Comparison of ENCODE assay signal across 24 cellular contexts in the genomic region with DNA sequence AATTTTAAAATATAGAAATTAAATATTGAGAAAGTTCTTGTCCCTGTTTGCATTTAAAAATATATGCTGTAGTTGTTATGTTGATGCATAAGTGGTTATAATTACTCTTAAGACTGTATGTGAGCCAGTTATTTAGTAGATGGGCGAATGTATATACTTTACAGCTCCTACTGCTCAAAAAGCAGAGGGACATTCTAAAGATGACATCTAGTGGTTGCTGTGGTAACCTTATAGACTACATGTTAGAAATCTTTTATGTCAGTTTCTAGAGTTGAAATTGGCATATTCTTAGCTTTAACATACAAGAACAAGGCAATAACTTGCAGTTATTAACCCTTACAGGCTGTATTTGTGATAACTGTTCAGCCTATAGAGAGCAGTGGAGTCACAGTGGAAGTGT.
DNase-seq lines count a peak whose midpoint lies in the region; ATAC-seq and TF ChIP-seq lines count a peak whose summit lies in the region.
"Had no signal": no experiment of that assay in that cellular context is flagged by ENCODE, and none has a peak within 500 bp of the region (broad histone marks: within the 10 kb centered on the region; RNA-seq: fewer than 3 reads in every experiment).

No MANE protein-coding gene starts in this region.

- H3K27ac Mint-ChIP-seq in activated T-helper 17 cell treated with anti-CD3 and anti-CD28 coated beads, Interleukin-2, amount 50 U/mL, for 72 hours, result no peak overlapping the region
- H3K27ac Mint-ChIP-seq: activated B cell treated with CpG ODN at 0.5 μM for 24 hours; activated naive CD8-positive, alpha-beta T cell treated with anti-CD3 and anti-CD28 coated beads, Interleukin-2, amount 50 U/mL, for 24 hours; stimulated activated memory B cell treated with anti-CD40 and anti-IgM and Interleukin-4, amounts not matched to agents 10 μg/mL and 1 μg/mL and 100 μg/mL, for 72 hours; T-helper 17 cell had no signal

- H3K4me1 ChIP-seq in adipocyte (ENCODE audit: control insufficient read depth, insufficient read depth, low read length) (peaks cover 4% of the 10 kb centered on the region), smooth muscle cell (ENCODE audit: low read depth) (peaks cover 44% of the 10 kb centered on the region), HAP-1 (peaks cover 4% of the 10 kb centered on the region)
- H3K4me1 ChIP-seq: left lung, tibial artery had no signal

- H4K20me1 ChIP-seq in smooth muscle cell (ENCODE audit: low read depth), result no peaks in the 10 kb centered on the region

- peaks cover 5% of the 10 kb centered on the region for H3F3A ChIP-seq in smooth muscle cell (ENCODE audit: low read depth)

- H3K36me3 Mint-ChIP-seq in activated T-helper 17 cell treated with anti-CD3 and anti-CD28 coated beads, Interleukin-2, amount 50 U/mL, for 72 hours (ENCODE audit: low read depth), result no peaks in the 10 kb centered on the region
- H3K36me3 Mint-ChIP-seq: stimulated activated memory B cell treated with anti-CD40 and anti-IgM and Interleukin-4, amounts not matched to agents 10 μg/mL and 1 μg/mL and 100 μg/mL, for 72 hours had no signal

- H3K4me3 ChIP-seq in adipocyte (ENCODE audit: low read length) (no peak overlapping the region), smooth muscle cell (no peak overlapping the region), HAP-1 (no peak overlapping the region)
- H3K4me3 ChIP-seq: cardiac muscle cell, left lung, MG63, mucosa of descending colon, tibial artery had no signal

- H3K27me3 ChIP-seq in adipocyte (replicated peaks; ENCODE audit: control insufficient read depth, insufficient read depth, low read length) (no peaks in the 10 kb centered on the region), smooth muscle cell (ENCODE audit: low read depth) (no peaks in the 10 kb centered on the region), HAP-1 (ENCODE audit: low read depth) (no peaks in the 10 kb centered on the region)
- H3K27me3 ChIP-seq: cardiac muscle cell, left lung, tibial artery had no signal

- in situ Hi-C loops in HAP-1 (cut with MboI; ENCODE audit: low sequenced_read_pairs), result no loop called here

- WGBS in smooth muscle cell (ENCODE audit: low lambda C conversion rate), result 81% methylated on average over 1 of the region's 1 CpG

- H3K79me2 ChIP-seq in smooth muscle cell (ENCODE audit: low read depth), result no peaks in the 10 kb centered on the region

- H3K4me2 ChIP-seq in smooth muscle cell, result peak overlapping the region; percentile 60

- peaks cover 3% of the 10 kb centered on the region for H3K9me3 Mint-ChIP-seq in activated T-helper 17 cell treated with anti-CD3 and anti-CD28 coated beads, Interleukin-2, amount 50 U/mL, for 72 hours

- H3K9ac ChIP-seq in adipocyte (ENCODE audit: low read length) (no peak overlapping the region), smooth muscle cell (ENCODE audit: low read depth) (no peak overlapping the region)

- H2AFZ ChIP-seq in smooth muscle cell (ENCODE audit: low read depth), result no peak overlapping the region

- TF ChIP-seq CTCF in smooth muscle cell (IDR thresholded peaks at IDR 0.05; ENCODE audit: borderline replicate concordance, insufficient read depth, poor library complexity, severe bottlenecking), result no peak

- H3K36me3 ChIP-seq in adipocyte (ENCODE audit: control insufficient read depth, insufficient read depth, low read length, severe bottlenecking) (no peaks in the 10 kb centered on the region), smooth muscle cell (ENCODE audit: low read depth) (no peaks in the 10 kb centered on the region), HAP-1 (replicated peaks) (no peaks in the 10 kb centered on the region)
- H3K36me3 ChIP-seq: cardiac muscle cell, left lung, MG63, tibial artery had no signal

- peak overlapping the region; percentile 91 for H3K27ac ChIP-seq in smooth muscle cell (ENCODE audit: low read depth)
- H3K27ac ChIP-seq: cardiac muscle cell, left lung, tibial artery had no signal

- peaks cover 7% of the 10 kb centered on the region for H3K27me3 Mint-ChIP-seq in activated T-helper 17 cell treated with anti-CD3 and anti-CD28 coated beads, Interleukin-2, amount 50 U/mL, for 72 hours
- H3K27me3 Mint-ChIP-seq: activated B cell treated with CpG ODN at 0.5 μM for 24 hours; stimulated activated memory B cell treated with anti-CD40 and anti-IgM and Interleukin-4, amounts not matched to agents 10 μg/mL and 1 μg/mL and 100 μg/mL, for 72 hours; T-helper 17 cell had no signal

- no peak overlapping the region for H3K4me3 Mint-ChIP-seq in activated T-helper 17 cell treated with anti-CD3 and anti-CD28 coated beads, Interleukin-2, amount 50 U/mL, for 72 hours
- H3K4me3 Mint-ChIP-seq: activated B cell treated with CpG ODN at 0.5 μM for 24 hours; activated naive CD8-positive, alpha-beta T cell treated with anti-CD3 and anti-CD28 coated beads, Interleukin-2, amount 50 U/mL, for 24 hours; stimulated activated memory B cell treated with anti-CD40 and anti-IgM and Interleukin-4, amounts not matched to agents 10 μg/mL and 1 μg/mL and 100 μg/mL, for 72 hours; T-helper 17 cell had no signal

- peak; percentile 6 to 52 for DNase-seq in NCI-H524 (lab: John Stamatoyannopoulos, UW)
- no peak for DNase-seq in NCI-H524 treated with DMSO at 0.1 percent for 48 hours (lab: John Stamatoyannopoulos, UW)
- peak; percentile 5 for DNase-seq in NAMALWA (ENCODE audit: low spot score)
- DNase-seq in adipocyte (ENCODE audit: low read depth), result peak; percentile 6
- no peak for DNase-seq in smooth muscle cell (lab: John Stamatoyannopoulos, UW; ENCODE audit: unreplicated experiment)
- DNase-seq in HAP-1 (ENCODE audit: low spot score in 2 of 2), result no peak
- DNase-seq: ACHN; activated B cell treated with CpG ODN at 0.5 μM for 24 hours; activated naive CD8-positive, alpha-beta T cell treated with anti-CD3 and anti-CD28 coated beads, Interleukin-2, amount 50 U/mL, for 24 hours; left lung; MG63; mucosa of descending colon; NCI-H2029 treated with DMSO at 0.1 percent for 48 hours; occipital lobe; retina; stimulated activated CD4-positive, alpha-beta T cell treated with anti-CD3 and anti-CD28 coated beads, Interleukin-15, amount 100 ng/mL, for 24 hours; T-helper 17 cell; tibial artery had no signal

- ATAC-seq in activated T-helper 17 cell treated with anti-CD3 and anti-CD28 coated beads, Interleukin-2, amount 50 U/mL, for 72 hours (replicated peaks), result no peak
- ATAC-seq in HG03095 (IDR thresholded peaks at IDR 0.05; ENCODE audit: unreplicated experiment), result no peak
- ATAC-seq: activated naive CD8-positive, alpha-beta T cell treated with anti-CD3 and anti-CD28 coated beads, Interleukin-2, amount 50 U/mL, for 24 hours; HepG2; left lung; mucosa of descending colon; Right ventricle myocardium inferior; stimulated activated memory B cell treated with anti-CD40 and anti-IgM and Interleukin-4, amounts not matched to agents 10 μg/mL and 1 μg/mL and 100 μg/mL, for 72 hours; T-helper 17 cell had no signal

- H3K9me3 ChIP-seq in adipocyte (ENCODE audit: control insufficient read depth, low read length) (no peaks in the 10 kb centered on the region), smooth muscle cell (replicated peaks; ENCODE audit: low read depth) (no peaks in the 10 kb centered on the region), HAP-1 (no peaks in the 10 kb centered on the region)
- H3K9me3 ChIP-seq: left lung, MG63, mucosa of descending colon, tibial artery had no signal

- no peaks in the 10 kb centered on the region for H3K4me1 Mint-ChIP-seq in activated T-helper 17 cell treated with anti-CD3 and anti-CD28 coated beads, Interleukin-2, amount 50 U/mL, for 72 hours
- H3K4me1 Mint-ChIP-seq: activated B cell treated with CpG ODN at 0.5 μM for 24 hours; activated naive CD8-positive, alpha-beta T cell treated with anti-CD3 and anti-CD28 coated beads, Interleukin-2, amount 50 U/mL, for 24 hours; stimulated activated memory B cell treated with anti-CD40 and anti-IgM and Interleukin-4, amounts not matched to agents 10 μg/mL and 1 μg/mL and 100 μg/mL, for 72 hours; T-helper 17 cell had no signal

Comparison
In these comparisons a context has a peak if more than half of its experiments do, and no peak if none do; other contexts are left out.
1. DNase-seq: peak in NCI-H524 (2 of 2), NAMALWA (single experiment) and adipocyte (single experiment); none in NCI-H524 treated with DMSO at 0.1 percent for 48 hours (single experiment), smooth muscle cell (single experiment) and HAP-1 (0 of 2).